Comparison of ENCODE assay signal across 10 cellular contexts in genomic region chr3:108132727-108133373, GRCh38. TPM values are rescaled to one million over a fixed set of nuclear protein-coding genes. Genes with fewer than 3 reads are reported as not detected.
A peak's percentile ranks its signal among the peaks of the same experiment; 100 is the strongest.
DNase-seq lines count a peak whose midpoint lies in the region; ATAC-seq, FAIRE-seq and TF ChIP-seq lines count a peak whose summit lies in the region.
"Had no signal": no experiment of that assay in that cellular context is flagged by ENCODE, and none has a peak within 500 bp of the region (broad histone marks: within the 10 kb centered on the region; RNA-seq: fewer than 3 reads in every experiment).

No MANE protein-coding gene starts in this region.

- peaks cover 57% of the 10 kb centered on the region for H3K36me3 Mint-ChIP-seq in CD8-positive, alpha-beta T cell
- H3K36me3 Mint-ChIP-seq in IgD-negative memory B cell, result peaks cover 18% of the 10 kb centered on the region
- no peaks in the 10 kb centered on the region for H3K36me3 Mint-ChIP-seq in astrocyte (ENCODE audit: low read depth, unreplicated experiment)
- H3K36me3 Mint-ChIP-seq in mesothelial cell of epicardium, result no peaks in the 10 kb centered on the region

- no peak overlapping the region for H3K27ac ChIP-seq in CD8-positive, alpha-beta T cell (ENCODE audit: low read depth, low read length)
- H3K27ac ChIP-seq in astrocyte (ENCODE audit: low read depth, low read length), result peak overlapping the region; percentile 90

- peak overlapping the region; percentile 56 for H3K4me2 ChIP-seq in astrocyte (ENCODE audit: low read length)

- H3K4me3 ChIP-seq in CD8-positive, alpha-beta T cell (ENCODE audit: low read depth, low read length), result no peak overlapping the region
- no peak overlapping the region for H3K4me3 ChIP-seq in astrocyte (ENCODE audit: insufficient read depth, low read depth, low read length)

- H3K9me3 Mint-ChIP-seq in CD8-positive, alpha-beta T cell, result peaks cover 7% of the 10 kb centered on the region
- peaks cover 3 to 6% (median 3%) of the 10 kb centered on the region in 3 donors for H3K9me3 Mint-ChIP-seq in IgD-negative memory B cell
- no peaks in the 10 kb centered on the region for H3K9me3 Mint-ChIP-seq in astrocyte (ENCODE audit: unreplicated experiment)
- H3K9me3 Mint-ChIP-seq in mesothelial cell of epicardium, result peaks cover 4% of the 10 kb centered on the region

- CTCF ChIA-PET in CD8-positive, alpha-beta T cell (lab: Charles Lee), result interaction anchor here (1.1 kb wide), 2 partner anchors 21 to 91 kb away, joined by 3 to 5 read pairs; no protein-coding TSS in a partner anchor

- no peak for DNase-seq in CD8-positive, alpha-beta T cell
- DNase-seq in astrocyte (ENCODE audit: low read depth) (peak; percentile 60), mesothelial cell of epicardium (ENCODE audit: low spot score in 2 of 2, unreplicated experiment in 2 of 2) (no peak), SW480 (ENCODE audit: low spot score) (no peak), HuH-7 (ENCODE audit: low spot score) (no peak), cardiac septum (ENCODE audit: low spot score) (no peak)
- DNase-seq: central memory CD4-positive, alpha-beta T cell had no signal

- TF ChIP-seq CTCF in CD8-positive, alpha-beta T cell (IDR thresholded peaks at IDR 0.05), result no peak
- no peak for TF ChIP-seq CTCF in astrocyte (IDR thresholded peaks at IDR 0.05; ENCODE audit: insufficient read depth, low read depth, low read length)
- TF ChIP-seq CTCF in mesothelial cell of epicardium (IDR thresholded peaks at IDR 0.05; ENCODE audit: unreplicated experiment), result no peak

- no peak overlapping the region for H2AFZ ChIP-seq in astrocyte (ENCODE audit: low read depth, low read length)

- peak overlapping the region; percentile 37 for H3K4me3 Mint-ChIP-seq in CD8-positive, alpha-beta T cell
- H3K4me3 Mint-ChIP-seq in IgD-negative memory B cell (peak overlapping the region; percentile 62 to 88 (median 76)), astrocyte (ENCODE audit: unreplicated experiment) (no peak overlapping the region), mesothelial cell of epicardium (no peak overlapping the region)

- no peaks in the 10 kb centered on the region for H4K20me1 ChIP-seq in astrocyte (ENCODE audit: insufficient read depth, low read length)

- no peak for FAIRE-seq in astrocyte (lab: Jason Lieb, UNC)

- POLR2A ChIA-PET in CD8-positive, alpha-beta T cell (lab: Charles Lee), result interaction anchor here (0.7 to 1.6 kb wide), 3 partner anchors 37 to 89 kb away, joined by 3 to 7 read pairs (median 4); partner anchors contain the start of gene IFT57

- H3K9me3 ChIP-seq in CD8-positive, alpha-beta T cell (ENCODE audit: low read length), result no peaks in the 10 kb centered on the region
- H3K9me3 ChIP-seq in astrocyte (ENCODE audit: insufficient read depth, low read depth, low read length), result no peaks in the 10 kb centered on the region

- H3K4me1 Mint-ChIP-seq in CD8-positive, alpha-beta T cell (ENCODE audit: low read depth), result peaks cover 83% of the 10 kb centered on the region
- H3K4me1 Mint-ChIP-seq in IgD-negative memory B cell (peaks cover 67 to 91% (median 74%) of the 10 kb centered on the region in 3 donors), astrocyte (ENCODE audit: low read depth, unreplicated experiment) (peaks cover 25% of the 10 kb centered on the region), mesothelial cell of epicardium (peaks cover 25% of the 10 kb centered on the region)

- H3K27me3 ChIP-seq in CD8-positive, alpha-beta T cell (ENCODE audit: insufficient read depth, low read length), result no peaks in the 10 kb centered on the region
- H3K27me3 ChIP-seq in astrocyte (ENCODE audit: insufficient read depth, low read length), result no peaks in the 10 kb centered on the region

- intact Hi-C loops in CD8-positive, alpha-beta T cell (cut with DNase I, micrococcal nuclease), result no loop called here
- intact Hi-C loops in cardiac septum (cut with DNase I), result no loop called here

- peaks cover 64% of the 10 kb centered on the region for H3K4me1 ChIP-seq in CD8-positive, alpha-beta T cell (ENCODE audit: insufficient read depth, low read length)
- H3K4me1 ChIP-seq in astrocyte (ENCODE audit: insufficient read depth, low read length), result peaks cover 29% of the 10 kb centered on the region

- no peaks in the 10 kb centered on the region for H3K79me2 ChIP-seq in astrocyte (ENCODE audit: insufficient read depth, low read length)

- ATAC-seq in CD8-positive, alpha-beta T cell, result no peak
- ATAC-seq in GM19397 (IDR thresholded peaks at IDR 0.05; ENCODE audit: unreplicated experiment), result no peak
- ATAC-seq: Right ventricle myocardium inferior had no signal

- peak overlapping the region; percentile 64 for H3K9ac ChIP-seq in astrocyte (ENCODE audit: low read length)

- peak overlapping the region; percentile 41 for H3K27ac Mint-ChIP-seq in CD8-positive, alpha-beta T cell
- H3K27ac Mint-ChIP-seq in IgD-negative memory B cell (peak overlapping the region; percentile 86 to 98 (median 97)), astrocyte (ENCODE audit: unreplicated experiment) (no peak overlapping the region), mesothelial cell of epicardium (peak overlapping the region; percentile 94)

- H3K27me3 Mint-ChIP-seq in CD8-positive, alpha-beta T cell (ENCODE audit: low read depth), result no peaks in the 10 kb centered on the region
- peaks cover 3% of the 10 kb centered on the region for H3K27me3 Mint-ChIP-seq in IgD-negative memory B cell
- no peaks in the 10 kb centered on the region for H3K27me3 Mint-ChIP-seq in astrocyte (ENCODE audit: low read depth, unreplicated experiment)
- H3K27me3 Mint-ChIP-seq in mesothelial cell of epicardium (ENCODE audit: low read depth), result no peaks in the 10 kb centered on the region

- H3K36me3 ChIP-seq in CD8-positive, alpha-beta T cell (ENCODE audit: insufficient read depth, low read length), result no peaks in the 10 kb centered on the region
- no peaks in the 10 kb centered on the region for H3K36me3 ChIP-seq in astrocyte (ENCODE audit: insufficient read depth, low read length)

RNA-seq across cellular contexts. Expression of gene CD47, which starts 42.0 kb away (rescaled TPM):
- total RNA-seq in CD8-positive, alpha-beta T cell, result 100 to 1,000 TPM; 118 to 125 TPM
- polyA plus RNA-seq in IgD-negative memory B cell, result 147 TPM
- total RNA-seq in astrocyte (33.8 and 34.4 TPM in 2 replicates), mesothelial cell of epicardium (174 to 178 TPM (median 176 TPM) in 3 replicates), cardiac septum (51.4 TPM)

Comparison
In these comparisons a context has a peak if more than half of its experiments do, and no peak if none do; other contexts are left out.
1. H3K4me3 Mint-ChIP-seq: peak in CD8-positive, alpha-beta T cell (single experiment) and IgD-negative memory B cell (4 of 4); none in astrocyte (single experiment) and mesothelial cell of epicardium (single experiment).